1 cellular context compared by ENCODE assay signal in the genomic region with DNA sequence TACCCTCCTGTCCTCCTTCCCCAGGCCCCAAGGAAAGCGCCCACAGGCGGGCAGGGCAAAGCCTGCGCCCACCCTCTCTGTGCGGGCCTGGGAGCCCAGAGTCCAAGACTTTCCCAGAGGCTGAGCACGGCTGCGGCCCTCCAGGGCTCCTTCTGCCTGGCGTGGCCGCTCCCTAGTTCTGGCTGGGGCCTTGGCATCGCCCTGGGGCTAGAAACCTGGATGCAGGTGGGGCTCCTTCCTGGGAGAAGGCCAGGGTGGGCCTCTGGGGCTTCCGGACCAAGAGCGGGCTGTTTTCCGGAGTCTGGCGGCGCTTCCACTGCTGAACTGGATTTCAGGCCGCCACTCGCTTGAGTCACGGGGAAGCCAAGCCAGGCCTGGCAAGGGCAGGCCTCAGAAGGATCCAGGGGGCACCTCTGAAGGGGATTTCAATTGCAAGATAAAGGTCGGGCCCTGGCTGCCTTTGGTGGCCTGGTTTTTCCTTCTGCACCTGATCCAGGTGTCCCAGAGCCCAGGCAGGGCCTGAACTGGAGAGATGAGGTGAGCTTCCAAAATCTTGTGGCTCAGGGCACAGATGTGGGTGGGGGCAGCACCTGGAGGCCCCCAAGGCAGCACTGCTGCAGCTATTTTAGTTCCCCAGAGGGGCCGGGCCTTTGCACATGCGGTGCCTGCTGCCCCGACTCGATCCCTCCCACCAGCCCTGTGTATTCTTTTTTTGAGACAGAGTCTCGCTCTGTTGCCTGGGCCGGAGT.
TF ChIP-seq lines count a peak whose summit lies in the region.

No MANE protein-coding gene starts in this region.

TF ChIP-seq in A549, 52 proteins besides CTCF, POLR2A, EP300 and RAD21 (continued from another document):
- TF ChIP-seq BHLHE40 (IDR thresholded peaks at IDR 0.05; ENCODE audit: low read depth, low read length), result no peak
- TF ChIP-seq GATA3 (IDR thresholded peaks at IDR 0.05; ENCODE audit: borderline replicate concordance), result no peak
- no peak for TF ChIP-seq EHF (CRISPR knock-in tag; IDR thresholded peaks at IDR 0.05)
- TF ChIP-seq KDM1A (IDR thresholded peaks at IDR 0.05; ENCODE audit: low read depth), result no peak
- no peak for TF ChIP-seq PBX3 (IDR thresholded peaks at IDR 0.05)
- TF ChIP-seq ZC3H11A (IDR thresholded peaks at IDR 0.05), result no peak
- TF ChIP-seq NR3C1 (IDR thresholded peaks at IDR 0.05), result no peak
- no peak for TF ChIP-seq PHF8 (IDR thresholded peaks at IDR 0.05; ENCODE audit: borderline replicate concordance, low read depth)
- TF ChIP-seq TP53 (CRISPR knock-in tag; IDR thresholded peaks at IDR 0.05), result no peak
